Comparison of ENCODE assay signal across 8 cellular contexts in the genomic region with DNA sequence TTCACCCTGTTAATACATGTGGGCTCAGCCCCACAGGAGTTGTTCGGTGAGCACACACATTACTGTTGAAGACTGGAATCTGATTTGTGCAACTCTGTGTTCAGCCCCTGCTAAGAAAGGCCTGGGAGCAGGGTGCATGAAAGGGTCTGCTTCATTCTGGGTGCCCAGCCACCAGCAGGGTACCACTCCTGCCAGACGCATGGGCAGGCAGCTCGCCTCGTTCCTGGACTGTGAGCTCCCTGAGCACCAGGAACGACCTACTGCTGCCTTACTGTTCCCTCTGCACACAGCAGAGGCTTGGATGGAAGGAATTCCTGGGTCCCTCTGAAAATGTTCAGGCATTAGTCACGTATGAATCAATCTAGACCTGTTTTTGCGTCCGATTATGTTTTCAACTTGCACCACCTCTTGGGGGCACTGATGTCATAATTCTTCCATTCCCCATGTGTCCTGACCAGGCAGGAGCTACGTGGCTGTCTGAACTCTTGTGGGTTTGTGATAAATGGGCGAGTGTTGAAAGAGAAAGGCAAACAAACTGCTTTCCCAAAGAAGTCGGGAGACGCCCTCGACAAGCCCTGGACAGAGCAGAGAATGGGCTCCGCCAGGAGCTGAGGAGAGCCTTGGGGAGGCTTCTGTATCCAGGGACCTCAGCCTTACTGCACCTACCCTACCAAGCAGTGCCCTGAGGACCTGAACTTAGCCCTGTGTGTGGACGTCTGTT.
A peak's percentile ranks its signal among the peaks of the same experiment; 100 is the strongest.
DNase-seq lines count a peak whose midpoint lies in the region; TF ChIP-seq lines count a peak whose summit lies in the region.

No MANE protein-coding gene starts in this region.

- H2AFZ ChIP-seq in GM23248, result peak overlapping the region; percentile 73

- peak overlapping the region; percentile 88 for H3K4me2 ChIP-seq in GM23248 (ENCODE audit: unreplicated experiment)

- H3K27me3 Mint-ChIP-seq in CD14-positive monocyte (ENCODE audit: low read depth in 3 of 3), result no peaks in the 10 kb centered on the region

- H3K27ac Mint-ChIP-seq in CD14-positive monocyte, result peak overlapping the region; percentile 88 to 96 (median 95)

- H4K20me1 ChIP-seq in GM23248 (ENCODE audit: insufficient read depth), result no peaks in the 10 kb centered on the region

- peaks cover 91% of the 10 kb centered on the region for H3K4me1 Mint-ChIP-seq in CD14-positive monocyte

- H3K4me1 ChIP-seq in GM23248 (ENCODE audit: insufficient read depth) (peaks cover 22% of the 10 kb centered on the region), thymus (ENCODE audit: control insufficient read depth, insufficient read depth, low read length) (peaks cover 33% of the 10 kb centered on the region)

- H3K9me3 ChIP-seq in GM23248 (ENCODE audit: low read depth) (no peaks in the 10 kb centered on the region), thymus (ENCODE audit: control insufficient read depth) (no peaks in the 10 kb centered on the region)

- 4 to 6% methylated on average over 15 of the region's 15 CpGs for WGBS in GM23248 (ENCODE audit: low coverage in 1 of 2, low lambda C conversion rate in 2 of 2, missing lambda C conversion rate in 2 of 2), 2 experiments
- WGBS in thymus, result 22% methylated on average over 15 of the region's 15 CpGs

- no peaks in the 10 kb centered on the region for H3K27me3 ChIP-seq in GM23248 (replicated peaks; ENCODE audit: insufficient read depth)
- H3K27me3 ChIP-seq in thymus (ENCODE audit: control insufficient read depth, insufficient read depth), result no peaks in the 10 kb centered on the region
- no peaks in the 10 kb centered on the region for H3K27me3 ChIP-seq in H7 (ENCODE audit: control insufficient read depth, insufficient read depth, low read length)

- no peaks in the 10 kb centered on the region for H3K9me2 ChIP-seq in GM23248 (ENCODE audit: insufficient read depth)

- in situ Hi-C loops in GM23248 (cut with MboI), result no loop called here

- peak overlapping the region; percentile 65 to 72 for H3K4me3 Mint-ChIP-seq in CD14-positive monocyte

- H3K4me3 ChIP-seq in GM23248 (peak overlapping the region; percentile 52), thymus (ENCODE audit: low read length) (no peak overlapping the region), H7 (ENCODE audit: insufficient read depth, low read depth, low read length) (no peak overlapping the region)

- H3K79me2 ChIP-seq in GM23248 (ENCODE audit: insufficient read depth), result no peaks in the 10 kb centered on the region

- H3F3A ChIP-seq in GM23248 (ENCODE audit: insufficient read depth), result peaks cover 11% of the 10 kb centered on the region

- H3K9me3 Mint-ChIP-seq in CD14-positive monocyte, result peaks cover 0 to 8% (median 0%) of the 10 kb centered on the region in 7 donors

- peak overlapping the region; percentile 93 for H3K27ac ChIP-seq in GM23248
- peak overlapping the region; percentile 71 for H3K27ac ChIP-seq in thymus (ENCODE audit: low read depth)

- DNase-seq in CD14-positive monocyte (ENCODE audit: low spot score), result peak; percentile 67
- DNase-seq in GM23248, result peak; percentile 95
- peak; percentile 76 for DNase-seq in SW480 (ENCODE audit: low spot score)
- DNase-seq in hepatic stellate cell (ENCODE audit: low spot score), result peak; percentile 70
- no peak for DNase-seq in NCI-H2227 treated with DMSO at 0.1 percent for 48 hours (lab: John Stamatoyannopoulos, UW)
- no peak for DNase-seq in T-helper 9 cell
- DNase-seq in H7, result no peak

- no peak for TF ChIP-seq CTCF in CD14-positive monocyte (IDR thresholded peaks at IDR 0.05)

- H3K36me3 ChIP-seq in GM23248 (ENCODE audit: low read depth) (no peaks in the 10 kb centered on the region), thymus (ENCODE audit: control insufficient read depth, insufficient read depth) (no peaks in the 10 kb centered on the region), H7 (replicated peaks; ENCODE audit: control insufficient read depth, insufficient read depth, low read length) (no peaks in the 10 kb centered on the region)

- intact Hi-C loops in CD14-positive monocyte (cut with micrococcal nuclease), result loop anchor here in 1 of 2 donors (5.0 kb wide), 2 partner anchors 40 to 985 kb away; no protein-coding TSS in a partner anchor

- H3K9ac ChIP-seq in GM23248, result peak overlapping the region; percentile 87

- peaks cover 15 to 26% of the 10 kb centered on the region in 2 donors for H3K36me3 Mint-ChIP-seq in CD14-positive monocyte

Comparison
In these comparisons a context has a peak if more than half of its experiments do, and no peak if none do; other contexts are left out.
1. DNase-seq: peak in CD14-positive monocyte (single experiment), GM23248 (single experiment), SW480 (single experiment) and hepatic stellate cell (single experiment); none in NCI-H2227 treated with DMSO at 0.1 percent for 48 hours (single experiment), T-helper 9 cell (single experiment) and H7 (single experiment).